In genomic region chr17:39701012-39701783, GRCh38 we compare ENCODE assay signal across 10 cellular contexts. TPM values are rescaled to one million over a fixed set of nuclear protein-coding genes. Genes with fewer than 3 reads are reported as not detected.
DNase-seq lines count a peak whose midpoint lies in the region; ATAC-seq and TF ChIP-seq lines count a peak whose summit lies in the region.
"Had no signal": no experiment of that assay in that cellular context is flagged by ENCODE, and none has a peak within 500 bp of the region (broad histone marks: within the 10 kb centered on the region; RNA-seq: fewer than 3 reads in every experiment).

No MANE protein-coding gene starts in this region.

- H3K36me3 ChIP-seq in hepatocyte (replicated peaks; ENCODE audit: insufficient read depth, low read depth) = no peaks in the 10 kb centered on the region
- no peaks in the 10 kb centered on the region for H3K36me3 ChIP-seq in parathyroid adenoma (ENCODE audit: control insufficient read depth, insufficient read depth, low read length)

- peak overlapping the region; percentile 88 for H3K4me2 ChIP-seq in hepatocyte
- H3K4me2 ChIP-seq in parathyroid adenoma (ENCODE audit: low read length) = peak overlapping the region; percentile 85

- H3K9me2 ChIP-seq in hepatocyte (replicated peaks; ENCODE audit: insufficient read depth) = no peaks in the 10 kb centered on the region

- H3K9me3 ChIP-seq in hepatocyte (ENCODE audit: low read depth) (no peaks in the 10 kb centered on the region), parathyroid adenoma (ENCODE audit: control insufficient read depth, low read length) (no peaks in the 10 kb centered on the region)

- DNase-seq in hepatocyte (ENCODE audit: low spot score) (peak; percentile 70), glomerular visceral epithelial cell (ENCODE audit: extremely low spot score) (no peak), NCI-H1417 (lab: John Stamatoyannopoulos, UW) (no peak)
- no peak for DNase-seq in activated CD4-positive, alpha-beta T cell treated with anti-CD3 and anti-CD28 coated beads, Interleukin-2, amount 50 U/mL, for 48 hours

- WGBS in hepatocyte (ENCODE audit: low lambda C conversion rate, missing lambda C conversion rate) = 10% methylated on average over 10 of the region's 10 CpGs

- no peak overlapping the region for H2AFZ ChIP-seq in hepatocyte
- peak overlapping the region; percentile 81 for H2AFZ ChIP-seq in parathyroid adenoma

- H4K20me1 ChIP-seq in hepatocyte (ENCODE audit: insufficient read depth, poor library complexity, severe bottlenecking) = peaks cover 53% of the 10 kb centered on the region

- H3K79me2 ChIP-seq in hepatocyte (peaks cover 78% of the 10 kb centered on the region), parathyroid adenoma (no peaks in the 10 kb centered on the region)

- H3K27ac ChIP-seq in C4-2B = peak overlapping the region; percentile 96
- H3K27ac ChIP-seq in hepatocyte = peak overlapping the region; percentile 98
- H3K27ac ChIP-seq in parathyroid adenoma = peak overlapping the region; percentile 50

- peak overlapping the region; percentile 85 for H3K4me3 ChIP-seq in WI38 (ENCODE audit: low read depth, low read length)
- H3K4me3 ChIP-seq in hepatocyte = peak overlapping the region; percentile 88
- peak overlapping the region; percentile 81 for H3K4me3 ChIP-seq in parathyroid adenoma (ENCODE audit: low read depth, low read length)

- no peak for ATAC-seq in GM21529 (IDR thresholded peaks at IDR 0.05; ENCODE audit: unreplicated experiment)

- H3K27me3 ChIP-seq in hepatocyte (no peaks in the 10 kb centered on the region), parathyroid adenoma (ENCODE audit: control insufficient read depth, insufficient read depth, low read length) (no peaks in the 10 kb centered on the region)

- peaks cover 56% of the 10 kb centered on the region for H3K4me1 ChIP-seq in hepatocyte (ENCODE audit: insufficient read depth)
- H3K4me1 ChIP-seq in parathyroid adenoma = peaks cover 27% of the 10 kb centered on the region

- no peak overlapping the region for H3K9ac ChIP-seq in parathyroid adenoma

- TF ChIP-seq CTCF in C4-2B (conservative IDR thresholded peaks at IDR 0.05) = no peak
- TF ChIP-seq CTCF in WI38 (IDR thresholded peaks at IDR 0.05; ENCODE audit: low read depth, low read length) = no peak
- no peak for TF ChIP-seq CTCF in hepatocyte (IDR thresholded peaks at IDR 0.05; ENCODE audit: poor library complexity)
- no peak for TF ChIP-seq CTCF in parathyroid adenoma (IDR thresholded peaks at IDR 0.05)

RNA-seq across cellular contexts. Expression of gene ERBB2, which starts 1.3 kb away (rescaled TPM):
- 77.7 and 93.1 TPM in 2 replicates for total RNA-seq in hepatocyte
- 72.9 and 76.4 TPM in 2 replicates for polyA plus RNA-seq in hepatocyte

RNA-seq across cellular contexts. Expression of gene PGAP3, which starts 13.3 kb away (rescaled TPM):
- 26.8 and 33.0 TPM in 2 replicates for total RNA-seq in hepatocyte
- polyA plus RNA-seq in hepatocyte = 35.4 and 35.6 TPM in 2 replicates

RNA-seq across cellular contexts. Expression of gene MIEN1, which starts 29.1 kb away (rescaled TPM):
- total RNA-seq in hepatocyte = 37.2 and 72.6 TPM in 2 replicates
- 129 and 133 TPM in 2 replicates for polyA plus RNA-seq in hepatocyte

RNA-seq across cellular contexts. Expression of gene PNMT, which starts 32.9 kb away (rescaled TPM):
- 51.9 and 64.5 TPM in 2 replicates for total RNA-seq in hepatocyte
- polyA plus RNA-seq in hepatocyte = 203 and 204 TPM in 2 replicates
- total RNA-seq: Daoy, HT1080 had no signal

RNA-seq across cellular contexts. Expression of gene TCAP, which starts 36.0 kb away (rescaled TPM):
- 0.90 and 1.0 TPM in 2 replicates for total RNA-seq in hepatocyte
- 0.64 and 0.66 TPM in 2 replicates for polyA plus RNA-seq in hepatocyte
- total RNA-seq: Daoy had no signal
